ENCODE assay signal across 9 cellular contexts in the genomic region with DNA sequence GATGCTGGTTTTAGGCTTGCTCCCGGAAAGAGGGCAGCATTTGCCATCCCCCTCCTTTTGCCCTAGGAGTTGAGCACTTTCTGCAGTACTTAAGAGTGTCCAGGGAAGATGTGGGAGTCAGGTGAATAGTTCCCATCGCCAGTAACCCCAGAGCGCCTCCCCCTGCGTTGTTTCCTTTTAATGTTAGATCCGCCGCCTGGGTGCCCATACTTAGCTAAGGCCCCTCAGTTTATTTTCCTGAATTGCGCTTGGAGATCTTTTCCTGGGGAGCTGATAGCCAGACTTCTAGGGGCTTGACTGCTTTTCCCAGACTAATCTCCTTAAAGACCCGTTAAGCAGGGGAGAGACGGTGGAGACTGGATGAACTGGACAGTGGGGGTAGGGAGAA. TPM values are rescaled to one million over a fixed set of nuclear protein-coding genes. Genes with fewer than 3 reads are reported as not detected.
DNase-seq lines count a peak whose midpoint lies in the region; ATAC-seq and TF ChIP-seq lines count a peak whose summit lies in the region.
"Had no signal": no experiment of that assay in that cellular context is flagged by ENCODE, and none has a peak within 500 bp of the region (broad histone marks: within the 10 kb centered on the region; RNA-seq: fewer than 3 reads in every experiment).

No MANE protein-coding gene starts in this region.

- no peaks in the 10 kb centered on the region for H3K36me3 Mint-ChIP-seq in activated T-helper 17 cell treated with anti-CD3 and anti-CD28 coated beads, Interleukin-2, amount 50 U/mL, for 72 hours (ENCODE audit: low read depth)

- no peak overlapping the region for H3K27ac Mint-ChIP-seq in activated T-helper 17 cell treated with anti-CD3 and anti-CD28 coated beads, Interleukin-2, amount 50 U/mL, for 72 hours

- H3K4me1 ChIP-seq in heart left ventricle (peaks cover 0 to 17% (median 6%) of the 10 kb centered on the region in 12 donors), ectodermal cell (ENCODE audit: control insufficient read depth, insufficient read depth, low read length) (peaks cover 6% of the 10 kb centered on the region), muscle layer of colon (ENCODE audit: insufficient read depth, low read length) (peaks cover 3% of the 10 kb centered on the region), uterus (no peaks in the 10 kb centered on the region)

- H3K4me3 ChIP-seq in heart left ventricle (peak overlapping the region; percentile 17 to 67 (median 56)), ectodermal cell (ENCODE audit: insufficient read depth, low read depth, low read length) (peak overlapping the region; percentile 47), muscle layer of colon (ENCODE audit: low read depth in 1 of 2, low read length in 2 of 2) (peak overlapping the region; percentile 49 to 52), uterus (peak overlapping the region; percentile 40 to 41)

- peaks cover 0 to 62% (median 23%) of the 10 kb centered on the region in 9 donors for H3K27me3 ChIP-seq in heart left ventricle
- H3K27me3 ChIP-seq in ectodermal cell (ENCODE audit: control insufficient read depth, insufficient read depth, low read length, poor library complexity, severe bottlenecking) = peaks cover 48% of the 10 kb centered on the region
- H3K27me3 ChIP-seq in muscle layer of colon (ENCODE audit: control insufficient read depth in 1 of 2, insufficient read depth in 2 of 2, low read length in 2 of 2) = no peaks in the 10 kb centered on the region
- no peaks in the 10 kb centered on the region for H3K27me3 ChIP-seq in uterus

- H3K36me3 ChIP-seq in heart left ventricle (no peaks in the 10 kb centered on the region), ectodermal cell (ENCODE audit: control insufficient read depth, insufficient read depth, low read length) (no peaks in the 10 kb centered on the region), muscle layer of colon (ENCODE audit: insufficient read depth, low read length) (no peaks in the 10 kb centered on the region), uterus (no peaks in the 10 kb centered on the region)

- intact Hi-C loops in heart left ventricle (cut with DNase I) (no loop called here), cardiac septum (cut with DNase I) (no loop called here), uterus (cut with DNase I; ENCODE audit: low total_unique reads) (no loop called here)

- peak overlapping the region in 2 of 12 donors; percentile 40 to 62 for H3K27ac ChIP-seq in heart left ventricle
- no peak overlapping the region for H3K27ac ChIP-seq in ectodermal cell (ENCODE audit: insufficient read depth, low read depth, low read length, poor library complexity, severe bottlenecking)
- no peak overlapping the region for H3K27ac ChIP-seq in muscle layer of colon (ENCODE audit: low read depth, low read length)
- H3K27ac ChIP-seq in uterus = peak overlapping the region; percentile 16 to 51

- H3K4me1 Mint-ChIP-seq in activated T-helper 17 cell treated with anti-CD3 and anti-CD28 coated beads, Interleukin-2, amount 50 U/mL, for 72 hours = no peaks in the 10 kb centered on the region

- 2 to 3% (median 3%) methylated on average over 9 of the region's 9 CpGs for WGBS in heart left ventricle, 4 donors
- WGBS in ectodermal cell, 2 experiments = 0 to 2% methylated on average over 9 of the region's 9 CpGs

- H3K4me3 Mint-ChIP-seq in activated T-helper 17 cell treated with anti-CD3 and anti-CD28 coated beads, Interleukin-2, amount 50 U/mL, for 72 hours = no peak overlapping the region

- no peak for TF ChIP-seq POLR2A in heart left ventricle (IDR thresholded peaks at IDR 0.05)
- TF ChIP-seq POLR2A in uterus (IDR thresholded peaks at IDR 0.05) = no peak

- H3K27me3 Mint-ChIP-seq in activated T-helper 17 cell treated with anti-CD3 and anti-CD28 coated beads, Interleukin-2, amount 50 U/mL, for 72 hours = peaks cover 36% of the 10 kb centered on the region

- H3K9me3 Mint-ChIP-seq in activated T-helper 17 cell treated with anti-CD3 and anti-CD28 coated beads, Interleukin-2, amount 50 U/mL, for 72 hours = no peaks in the 10 kb centered on the region

- H3K9ac ChIP-seq in muscle layer of colon (ENCODE audit: low read length) = no peak overlapping the region

- no peak for ATAC-seq in heart left ventricle
- no peak for ATAC-seq in GM21619 (IDR thresholded peaks at IDR 0.05; ENCODE audit: unreplicated experiment)
- no peak for ATAC-seq in activated T-helper 17 cell treated with anti-CD3 and anti-CD28 coated beads, Interleukin-2, amount 50 U/mL, for 72 hours (replicated peaks)

- no peak for DNase-seq in heart left ventricle
- no peak for DNase-seq in cardiac septum (ENCODE audit: low spot score)
- DNase-seq in uterus = peak in 1 of 2 donors; percentile 16
- no peak for DNase-seq in GDM1 (lab: John Stamatoyannopoulos, UW)
- DNase-seq: activated CD4-positive, CD25-positive, alpha-beta regulatory T cell had no signal

- H3K9me3 ChIP-seq in heart left ventricle (no peaks in the 10 kb centered on the region), ectodermal cell (ENCODE audit: control insufficient read depth, low read length) (no peaks in the 10 kb centered on the region), muscle layer of colon (ENCODE audit: low read length) (no peaks in the 10 kb centered on the region), uterus (no peaks in the 10 kb centered on the region)

- TF ChIP-seq CTCF in heart left ventricle (IDR thresholded peaks at IDR 0.05) (no peak), uterus (IDR thresholded peaks at IDR 0.05) (no peak)

RNA-seq across cellular contexts. Expression of a gene that starts 0.4 kb away (rescaled TPM):
- 1 to 10 TPM in 2 of 9 donors, under 1 TPM in 7; 0.07 to 2.2 (median 0.47) TPM for total RNA-seq in heart left ventricle
- polyA plus RNA-seq in heart left ventricle = under 1 TPM in 1 of 2 donors, not detected in 1; 0.07 TPM
- total RNA-seq in cardiac septum = 0.67 TPM
- 3.3 TPM for polyA plus RNA-seq in ectodermal cell (2013, experiment 1 of 4)
- polyA plus RNA-seq in ectodermal cell (2013, experiment 2 of 4) = 4.7 TPM
- 2.7 TPM for polyA plus RNA-seq in ectodermal cell (2013, experiment 3 of 4)
- 3.0 TPM for polyA plus RNA-seq in ectodermal cell (2013, experiment 4 of 4)
- total RNA-seq in uterus = 1 to 10 TPM in 2 of 4 donors, under 1 TPM in 2; under 0.01 to 7.1 (median 1.1) TPM
- total RNA-seq in activated T-helper 17 cell treated with anti-CD3 and anti-CD28 coated beads, Interleukin-2, amount 50 U/mL, for 72 hours = not detected

RNA-seq across cellular contexts. Expression of a gene that starts 39.8 kb away (rescaled TPM):
- total RNA-seq in heart left ventricle = under 1 TPM in 6 of 9 donors, not detected in 3; 0.08 to 0.88 (median 0.14) TPM
- not detected for polyA plus RNA-seq in heart left ventricle
- total RNA-seq in cardiac septum = 0.19 TPM
- polyA plus RNA-seq in ectodermal cell (2013, experiment 1 of 4) = 2.5 TPM
- polyA plus RNA-seq in ectodermal cell (2013, experiment 2 of 4) = 2.3 TPM
- polyA plus RNA-seq in ectodermal cell (2013, experiment 3 of 4) = 2.0 TPM
- polyA plus RNA-seq in ectodermal cell (2013, experiment 4 of 4) = 2.5 TPM
- total RNA-seq in uterus = 1 to 10 TPM in 2 of 4 donors, under 1 TPM in 1, not detected in 1; under 0.01 to 1.7 (median 1.2) TPM
- total RNA-seq in activated T-helper 17 cell treated with anti-CD3 and anti-CD28 coated beads, Interleukin-2, amount 50 U/mL, for 72 hours = not detected

Comparison
In these comparisons a context has a peak if more than half of its experiments do, and no peak if none do; other contexts are left out.
1. H3K27ac ChIP-seq: peak in uterus (2 of 2); none in ectodermal cell (single experiment) and muscle layer of colon (single experiment).
2. Peak in every context shown above with its lines, with median percentiles within 50 percentile points of each other: H3K4me3 ChIP-seq.